ENCODE assay signal across 23 cellular contexts in genomic region chr22:47345025-47345424, GRCh38.
"Had no signal": no experiment of that assay in that cellular context is flagged by ENCODE, and none has a peak within 500 bp of the region (broad histone marks: within the 10 kb centered on the region; RNA-seq: fewer than 3 reads in every experiment).

No MANE protein-coding gene starts in this region.

- ATAC-seq: K562, Panc1, PC-3, Right ventricle myocardium inferior had no signal

- DNase-seq: Kasumi-1, MM.1S, NCI-H1092 treated with DMSO at 0.1 percent for 48 hours, NCI-H1436, NCI-H187, NCI-H2029, NCI-H2081 treated with DMSO at 0.1 percent for 48 hours, NCI-H2171, NCI-H226, NCI-H446, NCI-H510A, NCI-H524 treated with DMSO at 0.1 percent for 48 hours, NCI-H69, NCI-H774, PC-3, SHP77 treated with DMSO at 0.1 percent for 48 hours, SJCRH30 had no signal

- H3K4me1 Mint-ChIP-seq: IgD-negative memory B cell had no signal

- H3K4me3 ChIP-seq: K562, SJCRH30 had no signal

- H3K27ac Mint-ChIP-seq: IgD-negative memory B cell had no signal

- H3K27ac ChIP-seq: HL-60, KMS-11, SJCRH30 had no signal
